Comparison of ENCODE assay signal across 35 cellular contexts in genomic region chr7:127993317-127993716, GRCh38. TPM values are rescaled to one million over a fixed set of nuclear protein-coding genes. Genes with fewer than 3 reads are reported as not detected.
"Had no signal": no experiment of that assay in that cellular context is flagged by ENCODE, and none has a peak within 500 bp of the region (broad histone marks: within the 10 kb centered on the region; RNA-seq: fewer than 3 reads in every experiment).

No MANE protein-coding gene starts in this region.

- H3K9me3 ChIP-seq: adrenal gland, body of pancreas, colonic mucosa had no signal

- H3K4me3 Mint-ChIP-seq: activated B cell treated with CpG ODN at 0.5 μM for 24 hours; activated CD4-positive, alpha-beta memory T cell treated with anti-CD3 and anti-CD28 coated beads for 36 hours; activated CD8-positive, alpha-beta memory T cell treated with anti-CD3 and anti-CD28 coated beads, Interleukin-2, amount 10 ng/mL, durations not matched to agents 7 days and 5 days; activated CD8-positive, alpha-beta T cell treated with anti-CD3 and anti-CD28 coated beads, Interleukin-2, amount 10 ng/mL, durations not matched to agents 7 days and 5 days; activated naive CD4-positive, alpha-beta T cell treated with anti-CD3 and anti-CD28 coated beads for 36 hours; activated naive CD4-positive, alpha-beta T cell treated with anti-CD3 and anti-CD28 coated beads, Interleukin-2, amount 50 U/mL, for 24 hours; activated naive CD8-positive, alpha-beta T cell treated with anti-CD3 and anti-CD28 coated beads for 36 hours; activated naive CD8-positive, alpha-beta T cell treated with anti-CD3 and anti-CD28 coated beads, Interleukin-2, amount 50 U/mL, for 24 hours; activated T-helper 1 cell treated with anti-CD3 and anti-CD28 coated beads, Interleukin-12 subunit alpha, Interleukin-12 subunit beta, Interleukin-2, Interleukin-4 antibody, amounts not matched to agents 30 ng/mL and 10 ng/mL and 1 ng/mL, durations not matched to agents 14 hours and 24 hours and 36 hours; T-helper 17 cell; T-helper 2 cell treated with Interferon-gamma antibody and Interleukin-4, amounts not matched to agents 5 μg/mL and 100 μg/mL, for 36 hours had no signal

- H3K27ac Mint-ChIP-seq: activated B cell treated with CpG ODN at 0.5 μM for 24 hours; activated CD4-positive, alpha-beta memory T cell treated with anti-CD3 and anti-CD28 coated beads for 36 hours; activated CD8-positive, alpha-beta memory T cell treated with anti-CD3 and anti-CD28 coated beads, Interleukin-2, amount 10 ng/mL, durations not matched to agents 7 days and 5 days; activated CD8-positive, alpha-beta T cell treated with anti-CD3 and anti-CD28 coated beads, Interleukin-2, amount 10 ng/mL, durations not matched to agents 7 days and 5 days; activated naive CD4-positive, alpha-beta T cell treated with anti-CD3 and anti-CD28 coated beads for 36 hours; activated naive CD4-positive, alpha-beta T cell treated with anti-CD3 and anti-CD28 coated beads, Interleukin-2, amount 50 U/mL, for 24 hours; activated naive CD8-positive, alpha-beta T cell treated with anti-CD3 and anti-CD28 coated beads for 36 hours; activated naive CD8-positive, alpha-beta T cell treated with anti-CD3 and anti-CD28 coated beads, Interleukin-2, amount 50 U/mL, for 24 hours; activated T-helper 1 cell treated with anti-CD3 and anti-CD28 coated beads, Interleukin-12 subunit alpha, Interleukin-12 subunit beta, Interleukin-2, Interleukin-4 antibody, amounts not matched to agents 30 ng/mL and 10 ng/mL and 1 ng/mL, durations not matched to agents 14 hours and 24 hours and 36 hours; activated T-helper 2 cell treated with anti-CD3 and anti-CD28 coated beads, Interferon-gamma antibody, Interleukin-2, Interleukin-4, amounts not matched to agents 10 μg/mL and 5 μg/mL and 100 μg/mL, durations not matched to agents 14 hours and 24 hours and 36 hours; T-helper 17 cell; T-helper 2 cell treated with Interferon-gamma antibody and Interleukin-4, amounts not matched to agents 5 μg/mL and 100 μg/mL, for 36 hours had no signal

- H3K4me1 ChIP-seq: body of pancreas, colonic mucosa had no signal

- H3K27ac ChIP-seq: body of pancreas, colonic mucosa, WERI-Rb-1 had no signal

- H3K4me3 ChIP-seq: adrenal gland, body of pancreas, colonic mucosa had no signal

- H3K27me3 ChIP-seq: adrenal gland, body of pancreas, colonic mucosa had no signal

- H3K9me3 Mint-ChIP-seq: activated B cell treated with CpG ODN at 0.5 μM for 24 hours; activated CD4-positive, alpha-beta memory T cell treated with anti-CD3 and anti-CD28 coated beads for 36 hours; activated naive CD4-positive, alpha-beta T cell treated with anti-CD3 and anti-CD28 coated beads for 36 hours; activated naive CD4-positive, alpha-beta T cell treated with anti-CD3 and anti-CD28 coated beads, Interleukin-2, amount 50 U/mL, for 24 hours; activated naive CD8-positive, alpha-beta T cell treated with anti-CD3 and anti-CD28 coated beads for 36 hours; activated naive CD8-positive, alpha-beta T cell treated with anti-CD3 and anti-CD28 coated beads, Interleukin-2, amount 50 U/mL, for 24 hours; activated T-helper 1 cell treated with anti-CD3 and anti-CD28 coated beads, Interleukin-12 subunit alpha, Interleukin-12 subunit beta, Interleukin-2, Interleukin-4 antibody, amounts not matched to agents 30 ng/mL and 10 ng/mL and 1 ng/mL, durations not matched to agents 14 hours and 24 hours and 36 hours; activated T-helper 2 cell treated with anti-CD3 and anti-CD28 coated beads, Interferon-gamma antibody, Interleukin-2, Interleukin-4, amounts not matched to agents 10 μg/mL and 5 μg/mL and 100 μg/mL, durations not matched to agents 14 hours and 24 hours and 36 hours; T-helper 2 cell treated with Interferon-gamma antibody and Interleukin-4, amounts not matched to agents 5 μg/mL and 100 μg/mL, for 36 hours had no signal

- H3K4me1 Mint-ChIP-seq: activated B cell treated with CpG ODN at 0.5 μM for 24 hours; activated naive CD4-positive, alpha-beta T cell treated with anti-CD3 and anti-CD28 coated beads, Interleukin-2, amount 50 U/mL, for 24 hours; activated naive CD8-positive, alpha-beta T cell treated with anti-CD3 and anti-CD28 coated beads for 36 hours; activated naive CD8-positive, alpha-beta T cell treated with anti-CD3 and anti-CD28 coated beads, Interleukin-2, amount 50 U/mL, for 24 hours had no signal

- H3K27me3 Mint-ChIP-seq: activated B cell treated with CpG ODN at 0.5 μM for 24 hours; activated CD4-positive, alpha-beta memory T cell treated with anti-CD3 and anti-CD28 coated beads for 36 hours; activated CD8-positive, alpha-beta memory T cell treated with anti-CD3 and anti-CD28 coated beads, Interleukin-2, amount 10 ng/mL, durations not matched to agents 7 days and 5 days; activated naive CD4-positive, alpha-beta T cell treated with anti-CD3 and anti-CD28 coated beads, Interleukin-2, amount 50 U/mL, for 24 hours; activated naive CD8-positive, alpha-beta T cell treated with anti-CD3 and anti-CD28 coated beads for 36 hours; activated naive CD8-positive, alpha-beta T cell treated with anti-CD3 and anti-CD28 coated beads, Interleukin-2, amount 50 U/mL, for 24 hours; T-helper 17 cell had no signal

- ATAC-seq: activated CD4-positive, CD25-positive, alpha-beta regulatory T cell treated with anti-CD3 and anti-CD28 coated beads, Interleukin-2, amount 50 U/mL, for 24 hours; activated CD8-positive, alpha-beta memory T cell treated with anti-CD3 and anti-CD28 coated beads, Interleukin-2, amount 10 ng/mL, durations not matched to agents 7 days and 5 days; activated CD8-positive, alpha-beta T cell treated with anti-CD3 and anti-CD28 coated beads, Interleukin-2, amount 10 ng/mL, durations not matched to agents 7 days and 5 days; activated naive CD8-positive, alpha-beta T cell treated with anti-CD3 and anti-CD28 coated beads, Interleukin-2, amount 50 U/mL, for 24 hours; body of pancreas; esophagus mucosa; T-helper 17 cell had no signal

- FAIRE-seq: endometrium, frontal cortex had no signal

- H3K36me3 ChIP-seq: adrenal gland, colonic mucosa had no signal

- DNase-seq: activated B cell treated with CpG ODN at 0.5 μM for 24 hours; activated CD4-positive, alpha-beta memory T cell treated with anti-CD3 and anti-CD28 coated beads for 36 hours; activated CD4-positive, alpha-beta T cell treated with anti-CD3 and anti-CD28 coated beads for 48 hours; activated CD4-positive, alpha-beta T cell treated with anti-CD3 and anti-CD28 coated beads, Interleukin-2, amount 50 U/mL, for 1 hour; activated CD8-positive, alpha-beta memory T cell treated with anti-CD3 and anti-CD28 coated beads, Interleukin-2, amount 10 ng/mL, durations not matched to agents 7 days and 5 days; activated CD8-positive, alpha-beta memory T cell treated with anti-CD3 and anti-CD28 coated beads, Interleukin-2, amount 50 U/mL, for 4 hours; activated CD8-positive, alpha-beta T cell treated with anti-CD3 and anti-CD28 coated beads, Interleukin-2, amount 10 ng/mL, durations not matched to agents 7 days and 5 days; activated effector memory CD4-positive, alpha-beta T cell treated with anti-CD3 and anti-CD28 coated beads, Interleukin-2, amount 50 U/mL, for 16 hours; activated naive CD4-positive, alpha-beta T cell treated with anti-CD3 and anti-CD28 coated beads for 36 hours; activated naive CD8-positive, alpha-beta T cell treated with anti-CD3 and anti-CD28 coated beads for 36 hours; activated naive CD8-positive, alpha-beta T cell treated with anti-CD3 and anti-CD28 coated beads, Interleukin-2, amount 50 U/mL, for 24 hours; activated T-cell treated with anti-CD3 and anti-CD28 coated beads, Interleukin-2, amount 50 U/mL, for 1 hour; activated T-cell treated with anti-CD3 and anti-CD28 coated beads, Interleukin-2, amount 50 U/mL, for 48 hours; adrenal gland; amygdala; aorta; body of pancreas; caudate nucleus; cerebellar nuclear complex; colonic mucosa; effector CD8-positive, alpha-beta T cell; foreskin fibroblast; glutamatergic neuron; T-helper 1 cell; T-helper 17 cell; T1000; WERI-Rb-1 had no signal

RNA-seq across cellular contexts. Expression of gene LRRC4, which starts 37.9 kb away (rescaled TPM):
- total RNA-seq: activated CD8-positive, alpha-beta memory T cell treated with anti-CD3 and anti-CD28 coated beads, Interleukin-2, amount 10 ng/mL, durations not matched to agents 7 days and 5 days; activated naive CD8-positive, alpha-beta T cell treated with anti-CD3 and anti-CD28 coated beads for 36 hours had no signal
